Comparison of ENCODE assay signal across 19 cellular contexts in the genomic region with DNA sequence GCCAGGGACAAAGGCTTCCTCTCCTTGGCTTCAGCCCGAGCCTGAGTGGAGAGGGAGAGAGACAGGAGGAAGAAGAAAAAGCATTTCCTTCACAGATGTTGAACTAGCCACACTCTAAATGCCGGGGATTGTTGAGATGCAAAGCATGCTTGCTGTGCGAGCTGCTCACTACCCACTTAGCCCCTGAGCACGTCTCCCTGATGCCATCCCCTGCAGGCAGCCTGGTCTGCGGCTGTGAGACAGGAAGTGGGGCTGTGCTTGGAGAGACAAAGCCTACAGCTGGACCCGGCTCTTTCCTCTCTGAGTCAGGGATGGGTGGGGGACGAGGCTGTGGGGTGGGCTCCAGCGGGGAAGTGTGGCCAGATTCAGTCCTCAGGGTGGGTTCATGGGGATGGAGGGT. TPM values are rescaled to one million over a fixed set of nuclear protein-coding genes. Genes with fewer than 3 reads are reported as not detected.
A peak's percentile ranks its signal among the peaks of the same experiment; 100 is the strongest.
DNase-seq lines count a peak whose midpoint lies in the region; ATAC-seq and TF ChIP-seq lines count a peak whose summit lies in the region.
"Had no signal": no experiment of that assay in that cellular context is flagged by ENCODE, and none has a peak within 500 bp of the region (broad histone marks: within the 10 kb centered on the region; RNA-seq: fewer than 3 reads in every experiment).

No MANE protein-coding gene starts in this region.

- WGBS in endodermal cell (ENCODE audit: insufficient coverage in 1 of 2, insufficient read length in 1 of 2), 2 experiments = 73 to 75% methylated on average over 3 to 8 of the region's 8 CpGs

- no peak for TF ChIP-seq CTCF in endodermal cell (conservative IDR thresholded peaks at IDR 0.05)
- TF ChIP-seq CTCF in CD4-positive, alpha-beta T cell (IDR thresholded peaks at IDR 0.05) = no peak

- H3K4me1 Mint-ChIP-seq in activated naive CD8-positive, alpha-beta T cell treated with anti-CD3 and anti-CD28 coated beads, Interleukin-2, amount 10 ng/mL, durations not matched to agents 7 days and 5 days = peaks cover 7% of the 10 kb centered on the region
- no peaks in the 10 kb centered on the region for H3K4me1 Mint-ChIP-seq in activated naive CD8-positive, alpha-beta T cell treated with anti-CD3 and anti-CD28 coated beads for 36 hours
- H3K4me1 Mint-ChIP-seq in endodermal cell = peaks cover under 1% of the 10 kb centered on the region
- H3K4me1 Mint-ChIP-seq in CD4-positive, alpha-beta T cell (ENCODE audit: low read depth) = no peaks in the 10 kb centered on the region
- H3K4me1 Mint-ChIP-seq: activated naive CD4-positive, alpha-beta T cell treated with anti-CD3 and anti-CD28 coated beads, Interleukin-2, amount 10 ng/mL, durations not matched to agents 7 days and 5 days had no signal

- no peaks in the 10 kb centered on the region for H3K36me3 Mint-ChIP-seq in activated naive CD8-positive, alpha-beta T cell treated with anti-CD3 and anti-CD28 coated beads, Interleukin-2, amount 10 ng/mL, durations not matched to agents 7 days and 5 days
- H3K36me3 Mint-ChIP-seq in activated naive CD8-positive, alpha-beta T cell treated with anti-CD3 and anti-CD28 coated beads for 36 hours = no peaks in the 10 kb centered on the region
- no peaks in the 10 kb centered on the region for H3K36me3 Mint-ChIP-seq in endodermal cell (ENCODE audit: low read depth)
- H3K36me3 Mint-ChIP-seq in CD4-positive, alpha-beta T cell (ENCODE audit: low read depth) = no peaks in the 10 kb centered on the region
- H3K36me3 Mint-ChIP-seq: activated naive CD4-positive, alpha-beta T cell treated with anti-CD3 and anti-CD28 coated beads, Interleukin-2, amount 10 ng/mL, durations not matched to agents 7 days and 5 days; natural killer cell treated with Interleukin-12 subunit alpha and Interleukin-12 subunit beta and Interleukin-15 and Interleukin-18, amount 100 ng/mL, for 72 hours had no signal

- POLR2A ChIA-PET in activated naive CD8-positive, alpha-beta T cell treated with anti-CD3 and anti-CD28 coated beads, Interleukin-2, amount 10 ng/mL, durations not matched to agents 7 days and 5 days (lab: Charles Lee) = no interaction called here
- POLR2A ChIA-PET in CD4-positive, alpha-beta T cell (lab: Charles Lee) = no interaction called here

- H3K36me3 ChIP-seq in endodermal cell (ENCODE audit: control insufficient read depth, insufficient read depth, low read length) = no peaks in the 10 kb centered on the region

- H3K4me3 ChIP-seq in endodermal cell (ENCODE audit: low read length) = no peak overlapping the region
- H3K4me3 ChIP-seq: GM12878, skin epidermis had no signal

- DNase-seq in activated naive CD8-positive, alpha-beta T cell treated with anti-CD3 and anti-CD28 coated beads, Interleukin-2, amount 10 ng/mL, durations not matched to agents 7 days and 5 days = no peak
- no peak for DNase-seq in activated naive CD8-positive, alpha-beta T cell treated with anti-CD3 and anti-CD28 coated beads for 36 hours
- DNase-seq in NCI-H69 (lab: John Stamatoyannopoulos, UW) = peak; percentile 41
- DNase-seq in endodermal cell = peak; percentile 74
- DNase-seq in CD4-positive, alpha-beta T cell = no peak
- DNase-seq: activated naive CD4-positive, alpha-beta T cell treated with anti-CD3 and anti-CD28 coated beads, Interleukin-2, amount 10 ng/mL, durations not matched to agents 7 days and 5 days; cerebellar nuclear complex; DMS 273 treated with DMSO at 0.1 percent for 48 hours; head of caudate nucleus; NCI-H1694; NCI-H748 treated with DMSO at 0.1 percent for 48 hours; substantia nigra had no signal

- no peak overlapping the region for H3K27ac ChIP-seq in endodermal cell (ENCODE audit: low read depth, low read length)
- no peak overlapping the region for H3K27ac ChIP-seq in CD4-positive, alpha-beta T cell (ENCODE audit: low read depth, low read length)
- H3K27ac ChIP-seq: skin epidermis had no signal

- no peaks in the 10 kb centered on the region for H3K4me1 ChIP-seq in endodermal cell (ENCODE audit: control insufficient read depth, insufficient read depth, low read length)

- CTCF ChIA-PET in CD4-positive, alpha-beta T cell (lab: Charles Lee) = no interaction called here

- no peaks in the 10 kb centered on the region for H3K9me3 ChIP-seq in endodermal cell (ENCODE audit: control insufficient read depth, low read length)
- no peaks in the 10 kb centered on the region for H3K9me3 ChIP-seq in CD4-positive, alpha-beta T cell (ENCODE audit: control insufficient read depth, low read length)

- H3K9me3 Mint-ChIP-seq in activated naive CD8-positive, alpha-beta T cell treated with anti-CD3 and anti-CD28 coated beads, Interleukin-2, amount 10 ng/mL, durations not matched to agents 7 days and 5 days = no peaks in the 10 kb centered on the region
- H3K9me3 Mint-ChIP-seq in activated naive CD8-positive, alpha-beta T cell treated with anti-CD3 and anti-CD28 coated beads for 36 hours = no peaks in the 10 kb centered on the region
- H3K9me3 Mint-ChIP-seq in endodermal cell = no peaks in the 10 kb centered on the region
- no peaks in the 10 kb centered on the region for H3K9me3 Mint-ChIP-seq in CD4-positive, alpha-beta T cell
- H3K9me3 Mint-ChIP-seq: activated naive CD4-positive, alpha-beta T cell treated with anti-CD3 and anti-CD28 coated beads, Interleukin-2, amount 10 ng/mL, durations not matched to agents 7 days and 5 days; natural killer cell treated with Interleukin-12 subunit alpha and Interleukin-12 subunit beta and Interleukin-15 and Interleukin-18, amount 100 ng/mL, for 72 hours had no signal

- no peak overlapping the region for H3K9ac ChIP-seq in endodermal cell (ENCODE audit: extremely low read depth, low read length, poor library complexity, severe bottlenecking)

- peaks cover 10% of the 10 kb centered on the region for H3K27me3 Mint-ChIP-seq in activated naive CD8-positive, alpha-beta T cell treated with anti-CD3 and anti-CD28 coated beads, Interleukin-2, amount 10 ng/mL, durations not matched to agents 7 days and 5 days
- H3K27me3 Mint-ChIP-seq in activated naive CD8-positive, alpha-beta T cell treated with anti-CD3 and anti-CD28 coated beads for 36 hours = peaks cover 10% of the 10 kb centered on the region
- H3K27me3 Mint-ChIP-seq in endodermal cell (ENCODE audit: insufficient read depth) = peaks cover 14% of the 10 kb centered on the region
- peaks cover 37% of the 10 kb centered on the region for H3K27me3 Mint-ChIP-seq in CD4-positive, alpha-beta T cell

- H3K4me3 Mint-ChIP-seq in activated naive CD8-positive, alpha-beta T cell treated with anti-CD3 and anti-CD28 coated beads, Interleukin-2, amount 10 ng/mL, durations not matched to agents 7 days and 5 days = peak overlapping the region; percentile 55
- no peak overlapping the region for H3K4me3 Mint-ChIP-seq in activated naive CD8-positive, alpha-beta T cell treated with anti-CD3 and anti-CD28 coated beads for 36 hours
- no peak overlapping the region for H3K4me3 Mint-ChIP-seq in endodermal cell
- no peak overlapping the region for H3K4me3 Mint-ChIP-seq in CD4-positive, alpha-beta T cell
- H3K4me3 Mint-ChIP-seq: activated naive CD4-positive, alpha-beta T cell treated with anti-CD3 and anti-CD28 coated beads, Interleukin-2, amount 10 ng/mL, durations not matched to agents 7 days and 5 days; IgD-negative memory B cell; natural killer cell treated with Interleukin-12 subunit alpha and Interleukin-12 subunit beta and Interleukin-15 and Interleukin-18, amount 100 ng/mL, for 72 hours had no signal

- H3K27ac Mint-ChIP-seq in activated naive CD8-positive, alpha-beta T cell treated with anti-CD3 and anti-CD28 coated beads, Interleukin-2, amount 10 ng/mL, durations not matched to agents 7 days and 5 days = peak overlapping the region; percentile 9
- no peak overlapping the region for H3K27ac Mint-ChIP-seq in activated naive CD8-positive, alpha-beta T cell treated with anti-CD3 and anti-CD28 coated beads for 36 hours
- no peak overlapping the region for H3K27ac Mint-ChIP-seq in endodermal cell
- H3K27ac Mint-ChIP-seq in CD4-positive, alpha-beta T cell = no peak overlapping the region
- H3K27ac Mint-ChIP-seq: activated naive CD4-positive, alpha-beta T cell treated with anti-CD3 and anti-CD28 coated beads, Interleukin-2, amount 10 ng/mL, durations not matched to agents 7 days and 5 days; natural killer cell treated with Interleukin-12 subunit alpha and Interleukin-12 subunit beta and Interleukin-15 and Interleukin-18, amount 100 ng/mL, for 72 hours had no signal

- intact Hi-C loops in CD4-positive, alpha-beta T cell (cut with DNase I, micrococcal nuclease) = no loop called here

- H3K27me3 ChIP-seq in endodermal cell (ENCODE audit: control insufficient read depth, insufficient read depth, low read length, poor library complexity, severe bottlenecking) = no peaks in the 10 kb centered on the region
- peaks cover 3% of the 10 kb centered on the region for H3K27me3 ChIP-seq in CD4-positive, alpha-beta T cell (ENCODE audit: control insufficient read depth, insufficient read depth, low read length)

- peak; percentile 90 for ATAC-seq in activated naive CD8-positive, alpha-beta T cell treated with anti-CD3 and anti-CD28 coated beads, Interleukin-2, amount 10 ng/mL, durations not matched to agents 7 days and 5 days (ENCODE audit: low read depth)
- ATAC-seq in GM21576 (IDR thresholded peaks at IDR 0.05; ENCODE audit: unreplicated experiment) (no peak), GM19463 (IDR thresholded peaks at IDR 0.05; ENCODE audit: unreplicated experiment) (no peak), HG03469 (IDR thresholded peaks at IDR 0.05; ENCODE audit: unreplicated experiment) (no peak)
- ATAC-seq in CD4-positive, alpha-beta T cell (ENCODE audit: poor library complexity) = no peak
- ATAC-seq: GM12878 had no signal

RNA-seq across cellular contexts. Expression of gene WNT9B, which starts 13.7 kb away (rescaled TPM):
- total RNA-seq in activated naive CD8-positive, alpha-beta T cell treated with anti-CD3 and anti-CD28 coated beads, Interleukin-2, amount 10 ng/mL, durations not matched to agents 7 days and 5 days = not detected
- total RNA-seq in activated naive CD8-positive, alpha-beta T cell treated with anti-CD3 and anti-CD28 coated beads for 36 hours = not detected
- total RNA-seq in endodermal cell = under 1 TPM in 1 of 2 donors, not detected in 1; 0.33 TPM
- polyA plus RNA-seq in endodermal cell (2013, experiment 1 of 2) = 2.4 TPM
- 2.1 TPM for polyA plus RNA-seq in endodermal cell (2013, experiment 2 of 2)
- total RNA-seq in CD4-positive, alpha-beta T cell = not detected
- total RNA-seq: GM12878; natural killer cell treated with Interleukin-12 subunit alpha and Interleukin-12 subunit beta and Interleukin-15 and Interleukin-18, amount 100 ng/mL, for 72 hours had no signal
- polyA plus RNA-seq: GM12878, IgD-negative memory B cell had no signal

RNA-seq across cellular contexts. Expression of gene WNT3, which starts 46.6 kb away (rescaled TPM):
- not detected for total RNA-seq in activated naive CD8-positive, alpha-beta T cell treated with anti-CD3 and anti-CD28 coated beads, Interleukin-2, amount 10 ng/mL, durations not matched to agents 7 days and 5 days
- under 1 TPM; 0.06 to 0.08 TPM for total RNA-seq in activated naive CD8-positive, alpha-beta T cell treated with anti-CD3 and anti-CD28 coated beads for 36 hours
- 10 to 100 TPM; 19.9 to 21.8 TPM for total RNA-seq in endodermal cell
- 51.2 TPM for polyA plus RNA-seq in endodermal cell (2013, experiment 1 of 2)
- 42.1 TPM for polyA plus RNA-seq in endodermal cell (2013, experiment 2 of 2)
- total RNA-seq in CD4-positive, alpha-beta T cell = not detected
- total RNA-seq: GM12878 had no signal

RNA-seq across cellular contexts. Expression of gene GOSR2, which starts 57.9 kb away (rescaled TPM):
- total RNA-seq in activated naive CD8-positive, alpha-beta T cell treated with anti-CD3 and anti-CD28 coated beads, Interleukin-2, amount 10 ng/mL, durations not matched to agents 7 days and 5 days = 10 to 100 TPM; 67.2 to 68.5 TPM
- 10 to 100 TPM; 46.2 to 49.5 TPM for total RNA-seq in activated naive CD8-positive, alpha-beta T cell treated with anti-CD3 and anti-CD28 coated beads for 36 hours
- 10 to 100 TPM; 51.9 to 65.5 TPM for total RNA-seq in endodermal cell
- polyA plus RNA-seq in endodermal cell (2013, experiment 1 of 2) = 39.7 TPM
- 33.5 TPM for polyA plus RNA-seq in endodermal cell (2013, experiment 2 of 2)
- total RNA-seq in CD4-positive, alpha-beta T cell = 10 to 100 TPM; 46.6 to 51.7 TPM

Comparison
In these comparisons a context has a peak if more than half of its experiments do, and no peak if none do; other contexts are left out.
1. DNase-seq: peak in NCI-H69 (single experiment) and endodermal cell (single experiment); none in activated naive CD8-positive, alpha-beta T cell treated with anti-CD3 and anti-CD28 coated beads, Interleukin-2, amount 10 ng/mL, durations not matched to agents 7 days and 5 days (single experiment), activated naive CD8-positive, alpha-beta T cell treated with anti-CD3 and anti-CD28 coated beads for 36 hours (single experiment) and CD4-positive, alpha-beta T cell (0 of 10).
2. RNA of gene WNT3, which starts 46.6 kb away (total RNA-seq): 19.9 to 21.8 TPM in endodermal cell; 0.06 to 0.08 TPM in activated naive CD8-positive, alpha-beta T cell treated with anti-CD3 and anti-CD28 coated beads for 36 hours, not detected in activated naive CD8-positive, alpha-beta T cell treated with anti-CD3 and anti-CD28 coated beads, Interleukin-2, amount 10 ng/mL, durations not matched to agents 7 days and 5 days and not detected in CD4-positive, alpha-beta T cell; every median in the first group is over 10 times any median in the second.